Comparison of ENCODE assay signal across 1 cellular context in the genomic region with DNA sequence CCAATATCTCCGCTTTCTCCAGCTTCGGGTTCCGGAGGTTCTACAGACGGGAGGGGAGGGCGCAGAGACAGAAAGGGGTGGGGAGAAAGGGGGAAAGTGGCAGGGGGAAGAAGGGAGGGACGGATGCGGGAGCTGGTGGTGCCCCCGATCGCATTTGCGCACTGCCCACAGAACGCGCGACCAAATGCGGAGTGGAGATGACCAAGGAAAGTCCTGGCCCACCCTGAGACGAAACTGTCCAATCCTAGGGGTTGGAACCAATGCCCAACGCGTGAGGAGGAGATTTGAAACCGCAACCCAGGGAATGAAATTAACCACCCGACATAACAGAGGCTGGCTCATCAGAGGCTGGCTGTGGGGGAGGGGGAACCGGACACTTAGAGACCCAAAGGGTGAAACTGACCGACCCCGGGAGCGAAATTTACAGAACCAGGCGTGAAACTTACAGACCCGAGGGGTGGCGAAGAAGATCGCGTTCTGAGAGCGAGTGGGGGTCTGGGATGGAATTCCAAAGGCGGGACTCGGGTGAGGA.
TF ChIP-seq lines count a peak whose summit lies in the region.

No MANE protein-coding gene starts in this region.

TF ChIP-seq in HEK293, 187 proteins besides CTCF, POLR2A, EP300 and RAD21 (continued from another document and continues in another):
- TF ChIP-seq, protein P1, sequence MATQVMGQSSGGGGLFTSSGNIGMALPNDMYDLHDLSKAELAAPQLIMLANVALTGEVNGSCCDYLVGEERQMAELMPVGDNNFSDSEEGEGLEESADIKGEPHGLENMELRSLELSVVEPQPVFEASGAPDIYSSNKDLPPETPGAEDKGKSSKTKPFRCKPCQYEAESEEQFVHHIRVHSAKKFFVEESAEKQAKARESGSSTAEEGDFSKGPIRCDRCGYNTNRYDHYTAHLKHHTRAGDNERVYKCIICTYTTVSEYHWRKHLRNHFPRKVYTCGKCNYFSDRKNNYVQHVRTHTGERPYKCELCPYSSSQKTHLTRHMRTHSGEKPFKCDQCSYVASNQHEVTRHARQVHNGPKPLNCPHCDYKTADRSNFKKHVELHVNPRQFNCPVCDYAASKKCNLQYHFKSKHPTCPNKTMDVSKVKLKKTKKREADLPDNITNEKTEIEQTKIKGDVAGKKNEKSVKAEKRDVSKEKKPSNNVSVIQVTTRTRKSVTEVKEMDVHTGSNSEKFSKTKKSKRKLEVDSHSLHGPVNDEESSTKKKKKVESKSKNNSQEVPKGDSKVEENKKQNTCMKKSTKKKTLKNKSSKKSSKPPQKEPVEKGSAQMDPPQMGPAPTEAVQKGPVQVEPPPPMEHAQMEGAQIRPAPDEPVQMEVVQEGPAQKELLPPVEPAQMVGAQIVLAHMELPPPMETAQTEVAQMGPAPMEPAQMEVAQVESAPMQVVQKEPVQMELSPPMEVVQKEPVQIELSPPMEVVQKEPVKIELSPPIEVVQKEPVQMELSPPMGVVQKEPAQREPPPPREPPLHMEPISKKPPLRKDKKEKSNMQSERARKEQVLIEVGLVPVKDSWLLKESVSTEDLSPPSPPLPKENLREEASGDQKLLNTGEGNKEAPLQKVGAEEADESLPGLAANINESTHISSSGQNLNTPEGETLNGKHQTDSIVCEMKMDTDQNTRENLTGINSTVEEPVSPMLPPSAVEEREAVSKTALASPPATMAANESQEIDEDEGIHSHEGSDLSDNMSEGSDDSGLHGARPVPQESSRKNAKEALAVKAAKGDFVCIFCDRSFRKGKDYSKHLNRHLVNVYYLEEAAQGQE (tag by site-specific recombination; IDR thresholded peaks at IDR 0.05), result no peak
- TF ChIP-seq ZNF335 (tag by site-specific recombination; conservative IDR thresholded peaks at IDR 0.05) (peak; percentile 21; the same call in 1 of the 2 replicates), ZNF266 (tag by site-specific recombination; IDR thresholded peaks at IDR 0.05; ENCODE audit: low read depth) (no peak), ZNF561 (tag by site-specific recombination; IDR thresholded peaks at IDR 0.05; ENCODE audit: borderline replicate concordance) (peak; percentile 23; the same call in 1 of the 2 replicates), ZNF555 (tag by site-specific recombination; conservative IDR thresholded peaks at IDR 0.05) (no peak), ZNF16 (tag by site-specific recombination; IDR thresholded peaks at IDR 0.05; ENCODE audit: low read depth) (no peak), ZNF114 (tag by site-specific recombination; IDR thresholded peaks at IDR 0.05) (no peak), GLI2 (tag by site-specific recombination; IDR thresholded peaks at IDR 0.05; ENCODE audit: borderline replicate concordance, low read depth) (no peak), ZNF529 (tag by site-specific recombination; IDR thresholded peaks at IDR 0.05; ENCODE audit: insufficient replicate concordance) (no peak), ZBTB1 (tag by site-specific recombination; IDR thresholded peaks at IDR 0.05) (peak; percentile 67; the same call in 1 of the 2 replicates), IKZF3 (tag by site-specific recombination; IDR thresholded peaks at IDR 0.05) (peak; percentile 39; the same call in 1 of the 2 replicates), ZNF426 (tag by site-specific recombination; IDR thresholded peaks at IDR 0.05) (no peak), MYNN (tag by site-specific recombination; IDR thresholded peaks at IDR 0.05; ENCODE audit: borderline replicate concordance) (no peak), SP3 (tag by site-specific recombination; IDR thresholded peaks at IDR 0.05) (peak; percentile 71), SCRT2 (tag by site-specific recombination; IDR thresholded peaks at IDR 0.05) (no peak), ZNF626 (tag by site-specific recombination; IDR thresholded peaks at IDR 0.05) (no peak), MZF1 (tag by site-specific recombination; IDR thresholded peaks at IDR 0.05; ENCODE audit: borderline replicate concordance) (0 out of 2 replicates have a peak, but pooled peaks have one; percentile 31), ZNF629 (tag by site-specific recombination; IDR thresholded peaks at IDR 0.05) (peak; percentile 15; the same call in 1 of the 2 replicates), ZNF548 (tag by site-specific recombination; IDR thresholded peaks at IDR 0.05) (no peak), ZNF585B (tag by site-specific recombination; IDR thresholded peaks at IDR 0.05) (no peak), ZNF366 (tag by site-specific recombination; conservative IDR thresholded peaks at IDR 0.05) (peak; percentile 84), ZNF391 (tag by site-specific recombination; IDR thresholded peaks at IDR 0.05; ENCODE audit: borderline replicate concordance, low read depth) (no peak), ZNF621 (tag by site-specific recombination; IDR thresholded peaks at IDR 0.05) (no peak), ZNF843 (tag by site-specific recombination; IDR thresholded peaks at IDR 0.05) (no peak), ZNF707 (tag by site-specific recombination; IDR thresholded peaks at IDR 0.05) (no peak), ZNF138 (tag by site-specific recombination; IDR thresholded peaks at IDR 0.05; ENCODE audit: borderline replicate concordance) (no peak), ZNF777 (tag by site-specific recombination; IDR thresholded peaks at IDR 0.05; ENCODE audit: borderline replicate concordance) (peak; percentile 58; the same call in 1 of the 2 replicates), ZNF660 (tag by site-specific recombination; IDR thresholded peaks at IDR 0.05) (0 out of 2 replicates have a peak, but pooled peaks have one; percentile 16), ZNF530 (tag by site-specific recombination; IDR thresholded peaks at IDR 0.05; ENCODE audit: low read depth) (no peak), ZFHX2 (tag by site-specific recombination; conservative IDR thresholded peaks at IDR 0.05) (no peak; the same call in 1 of the 2 replicates), KLF1 (tag by site-specific recombination; IDR thresholded peaks at IDR 0.05) (no peak; the same call in 1 of the 2 replicates), RBAK (tag by site-specific recombination; IDR thresholded peaks at IDR 0.05) (no peak)
- TF ChIP-seq, protein P2, sequence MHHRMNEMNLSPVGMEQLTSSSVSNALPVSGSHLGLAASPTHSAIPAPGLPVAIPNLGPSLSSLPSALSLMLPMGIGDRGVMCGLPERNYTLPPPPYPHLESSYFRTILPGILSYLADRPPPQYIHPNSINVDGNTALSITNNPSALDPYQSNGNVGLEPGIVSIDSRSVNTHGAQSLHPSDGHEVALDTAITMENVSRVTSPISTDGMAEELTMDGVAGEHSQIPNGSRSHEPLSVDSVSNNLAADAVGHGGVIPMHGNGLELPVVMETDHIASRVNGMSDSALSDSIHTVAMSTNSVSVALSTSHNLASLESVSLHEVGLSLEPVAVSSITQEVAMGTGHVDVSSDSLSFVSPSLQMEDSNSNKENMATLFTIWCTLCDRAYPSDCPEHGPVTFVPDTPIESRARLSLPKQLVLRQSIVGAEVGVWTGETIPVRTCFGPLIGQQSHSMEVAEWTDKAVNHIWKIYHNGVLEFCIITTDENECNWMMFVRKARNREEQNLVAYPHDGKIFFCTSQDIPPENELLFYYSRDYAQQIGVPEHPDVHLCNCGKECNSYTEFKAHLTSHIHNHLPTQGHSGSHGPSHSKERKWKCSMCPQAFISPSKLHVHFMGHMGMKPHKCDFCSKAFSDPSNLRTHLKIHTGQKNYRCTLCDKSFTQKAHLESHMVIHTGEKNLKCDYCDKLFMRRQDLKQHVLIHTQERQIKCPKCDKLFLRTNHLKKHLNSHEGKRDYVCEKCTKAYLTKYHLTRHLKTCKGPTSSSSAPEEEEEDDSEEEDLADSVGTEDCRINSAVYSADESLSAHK (tag by site-specific recombination; IDR thresholded peaks at IDR 0.05), result peak; percentile 98
- TF ChIP-seq, protein P3, sequence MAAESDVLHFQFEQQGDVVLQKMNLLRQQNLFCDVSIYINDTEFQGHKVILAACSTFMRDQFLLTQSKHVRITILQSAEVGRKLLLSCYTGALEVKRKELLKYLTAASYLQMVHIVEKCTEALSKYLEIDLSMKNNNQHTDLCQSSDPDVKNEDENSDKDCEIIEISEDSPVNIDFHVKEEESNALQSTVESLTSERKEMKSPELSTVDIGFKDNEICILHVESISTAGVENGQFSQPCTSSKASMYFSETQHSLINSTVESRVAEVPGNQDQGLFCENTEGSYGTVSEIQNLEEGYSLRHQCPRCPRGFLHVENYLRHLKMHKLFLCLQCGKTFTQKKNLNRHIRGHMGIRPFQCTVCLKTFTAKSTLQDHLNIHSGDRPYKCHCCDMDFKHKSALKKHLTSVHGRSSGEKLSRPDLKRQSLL (tag by site-specific recombination; IDR thresholded peaks at IDR 0.05), result peak; percentile 53; the same call in 1 of the 2 replicates
- TF ChIP-seq, protein P4, sequence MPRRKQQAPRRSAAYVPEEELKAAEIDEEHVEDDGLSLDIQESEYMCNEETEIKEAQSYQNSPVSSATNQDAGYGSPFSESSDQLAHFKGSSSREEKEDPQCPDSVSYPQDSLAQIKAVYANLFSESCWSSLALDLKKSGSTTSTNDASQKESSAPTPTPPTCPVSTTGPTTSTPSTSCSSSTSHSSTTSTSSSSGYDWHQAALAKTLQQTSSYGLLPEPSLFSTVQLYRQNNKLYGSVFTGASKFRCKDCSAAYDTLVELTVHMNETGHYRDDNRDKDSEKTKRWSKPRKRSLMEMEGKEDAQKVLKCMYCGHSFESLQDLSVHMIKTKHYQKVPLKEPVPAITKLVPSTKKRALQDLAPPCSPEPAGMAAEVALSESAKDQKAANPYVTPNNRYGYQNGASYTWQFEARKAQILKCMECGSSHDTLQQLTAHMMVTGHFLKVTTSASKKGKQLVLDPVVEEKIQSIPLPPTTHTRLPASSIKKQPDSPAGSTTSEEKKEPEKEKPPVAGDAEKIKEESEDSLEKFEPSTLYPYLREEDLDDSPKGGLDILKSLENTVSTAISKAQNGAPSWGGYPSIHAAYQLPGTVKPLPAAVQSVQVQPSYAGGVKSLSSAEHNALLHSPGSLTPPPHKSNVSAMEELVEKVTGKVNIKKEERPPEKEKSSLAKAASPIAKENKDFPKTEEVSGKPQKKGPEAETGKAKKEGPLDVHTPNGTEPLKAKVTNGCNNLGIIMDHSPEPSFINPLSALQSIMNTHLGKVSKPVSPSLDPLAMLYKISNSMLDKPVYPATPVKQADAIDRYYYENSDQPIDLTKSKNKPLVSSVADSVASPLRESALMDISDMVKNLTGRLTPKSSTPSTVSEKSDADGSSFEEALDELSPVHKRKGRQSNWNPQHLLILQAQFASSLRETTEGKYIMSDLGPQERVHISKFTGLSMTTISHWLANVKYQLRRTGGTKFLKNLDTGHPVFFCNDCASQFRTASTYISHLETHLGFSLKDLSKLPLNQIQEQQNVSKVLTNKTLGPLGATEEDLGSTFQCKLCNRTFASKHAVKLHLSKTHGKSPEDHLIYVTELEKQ (tag by site-specific recombination; IDR thresholded peaks at IDR 0.05; ENCODE audit: borderline replicate concordance), result no peak
- TF ChIP-seq, protein P5, sequence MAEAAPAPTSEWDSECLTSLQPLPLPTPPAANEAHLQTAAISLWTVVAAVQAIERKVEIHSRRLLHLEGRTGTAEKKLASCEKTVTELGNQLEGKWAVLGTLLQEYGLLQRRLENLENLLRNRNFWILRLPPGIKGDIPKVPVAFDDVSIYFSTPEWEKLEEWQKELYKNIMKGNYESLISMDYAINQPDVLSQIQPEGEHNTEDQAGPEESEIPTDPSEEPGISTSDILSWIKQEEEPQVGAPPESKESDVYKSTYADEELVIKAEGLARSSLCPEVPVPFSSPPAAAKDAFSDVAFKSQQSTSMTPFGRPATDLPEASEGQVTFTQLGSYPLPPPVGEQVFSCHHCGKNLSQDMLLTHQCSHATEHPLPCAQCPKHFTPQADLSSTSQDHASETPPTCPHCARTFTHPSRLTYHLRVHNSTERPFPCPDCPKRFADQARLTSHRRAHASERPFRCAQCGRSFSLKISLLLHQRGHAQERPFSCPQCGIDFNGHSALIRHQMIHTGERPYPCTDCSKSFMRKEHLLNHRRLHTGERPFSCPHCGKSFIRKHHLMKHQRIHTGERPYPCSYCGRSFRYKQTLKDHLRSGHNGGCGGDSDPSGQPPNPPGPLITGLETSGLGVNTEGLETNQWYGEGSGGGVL (tag by site-specific recombination; IDR thresholded peaks at IDR 0.05), result peak; percentile 89
- TF ChIP-seq, protein P6, sequence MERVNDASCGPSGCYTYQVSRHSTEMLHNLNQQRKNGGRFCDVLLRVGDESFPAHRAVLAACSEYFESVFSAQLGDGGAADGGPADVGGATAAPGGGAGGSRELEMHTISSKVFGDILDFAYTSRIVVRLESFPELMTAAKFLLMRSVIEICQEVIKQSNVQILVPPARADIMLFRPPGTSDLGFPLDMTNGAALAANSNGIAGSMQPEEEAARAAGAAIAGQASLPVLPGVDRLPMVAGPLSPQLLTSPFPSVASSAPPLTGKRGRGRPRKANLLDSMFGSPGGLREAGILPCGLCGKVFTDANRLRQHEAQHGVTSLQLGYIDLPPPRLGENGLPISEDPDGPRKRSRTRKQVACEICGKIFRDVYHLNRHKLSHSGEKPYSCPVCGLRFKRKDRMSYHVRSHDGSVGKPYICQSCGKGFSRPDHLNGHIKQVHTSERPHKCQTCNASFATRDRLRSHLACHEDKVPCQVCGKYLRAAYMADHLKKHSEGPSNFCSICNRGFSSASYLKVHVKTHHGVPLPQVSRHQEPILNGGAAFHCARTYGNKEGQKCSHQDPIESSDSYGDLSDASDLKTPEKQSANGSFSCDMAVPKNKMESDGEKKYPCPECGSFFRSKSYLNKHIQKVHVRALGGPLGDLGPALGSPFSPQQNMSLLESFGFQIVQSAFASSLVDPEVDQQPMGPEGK (tag by site-specific recombination; IDR thresholded peaks at IDR 0.05), result peak; percentile 92
- TF ChIP-seq, protein P7, sequence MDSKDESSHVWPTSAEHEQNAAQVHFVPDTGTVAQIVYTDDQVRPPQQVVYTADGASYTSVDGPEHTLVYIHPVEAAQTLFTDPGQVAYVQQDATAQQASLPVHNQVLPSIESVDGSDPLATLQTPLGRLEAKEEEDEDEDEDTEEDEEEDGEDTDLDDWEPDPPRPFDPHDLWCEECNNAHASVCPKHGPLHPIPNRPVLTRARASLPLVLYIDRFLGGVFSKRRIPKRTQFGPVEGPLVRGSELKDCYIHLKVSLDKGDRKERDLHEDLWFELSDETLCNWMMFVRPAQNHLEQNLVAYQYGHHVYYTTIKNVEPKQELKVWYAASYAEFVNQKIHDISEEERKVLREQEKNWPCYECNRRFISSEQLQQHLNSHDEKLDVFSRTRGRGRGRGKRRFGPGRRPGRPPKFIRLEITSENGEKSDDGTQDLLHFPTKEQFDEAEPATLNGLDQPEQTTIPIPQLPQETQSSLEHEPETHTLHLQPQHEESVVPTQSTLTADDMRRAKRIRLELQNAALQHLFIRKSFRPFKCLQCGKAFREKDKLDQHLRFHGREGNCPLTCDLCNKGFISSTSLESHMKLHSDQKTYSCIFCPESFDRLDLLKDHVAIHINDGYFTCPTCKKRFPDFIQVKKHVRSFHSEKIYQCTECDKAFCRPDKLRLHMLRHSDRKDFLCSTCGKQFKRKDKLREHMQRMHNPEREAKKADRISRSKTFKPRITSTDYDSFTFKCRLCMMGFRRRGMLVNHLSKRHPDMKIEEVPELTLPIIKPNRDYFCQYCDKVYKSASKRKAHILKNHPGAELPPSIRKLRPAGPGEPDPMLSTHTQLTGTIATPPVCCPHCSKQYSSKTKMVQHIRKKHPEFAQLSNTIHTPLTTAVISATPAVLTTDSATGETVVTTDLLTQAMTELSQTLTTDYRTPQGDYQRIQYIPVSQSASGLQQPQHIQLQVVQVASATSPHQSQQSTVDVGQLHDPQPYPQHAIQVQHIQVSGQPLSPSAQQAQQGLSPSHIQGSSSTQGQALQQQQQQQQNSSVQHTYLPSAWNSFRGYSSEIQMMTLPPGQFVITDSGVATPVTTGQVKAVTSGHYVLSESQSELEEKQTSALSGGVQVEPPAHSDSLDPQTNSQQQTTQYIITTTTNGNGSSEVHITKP (tag by site-specific recombination; IDR thresholded peaks at IDR 0.05), result peak; percentile 87
